In the genomic region with DNA sequence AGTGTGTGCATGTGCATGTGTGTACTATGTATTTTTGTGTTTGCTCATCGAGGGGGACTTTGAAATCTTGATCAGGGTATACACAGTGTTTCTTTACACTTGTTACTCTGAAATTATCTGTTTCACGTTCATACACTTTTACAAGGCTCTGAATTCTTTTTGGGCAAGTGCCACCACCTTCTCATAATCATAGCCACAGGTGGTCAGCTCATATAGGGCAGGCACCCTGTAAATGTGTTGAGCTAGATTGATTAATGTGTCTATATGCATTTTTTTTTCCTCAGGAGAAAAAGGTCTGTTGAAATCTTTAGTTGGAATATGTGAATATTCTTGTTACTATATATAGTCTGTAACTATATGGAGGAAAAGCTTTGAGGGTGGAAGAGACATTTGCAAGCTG, we compare ENCODE assay signal across 1 cellular context.
A peak's percentile ranks its signal among the peaks of the same experiment; 100 is the strongest.
TF ChIP-seq lines count a peak whose summit lies in the region.

No MANE protein-coding gene starts in this region.

TF ChIP-seq in HEK293, 187 proteins besides CTCF, POLR2A, EP300 and RAD21 (continued from another document):
- 0 out of 2 replicates have a peak, but pooled peaks have one; percentile 50 for TF ChIP-seq ZNF423 (tag by site-specific recombination; IDR thresholded peaks at IDR 0.05)
- TF ChIP-seq, protein P1, sequence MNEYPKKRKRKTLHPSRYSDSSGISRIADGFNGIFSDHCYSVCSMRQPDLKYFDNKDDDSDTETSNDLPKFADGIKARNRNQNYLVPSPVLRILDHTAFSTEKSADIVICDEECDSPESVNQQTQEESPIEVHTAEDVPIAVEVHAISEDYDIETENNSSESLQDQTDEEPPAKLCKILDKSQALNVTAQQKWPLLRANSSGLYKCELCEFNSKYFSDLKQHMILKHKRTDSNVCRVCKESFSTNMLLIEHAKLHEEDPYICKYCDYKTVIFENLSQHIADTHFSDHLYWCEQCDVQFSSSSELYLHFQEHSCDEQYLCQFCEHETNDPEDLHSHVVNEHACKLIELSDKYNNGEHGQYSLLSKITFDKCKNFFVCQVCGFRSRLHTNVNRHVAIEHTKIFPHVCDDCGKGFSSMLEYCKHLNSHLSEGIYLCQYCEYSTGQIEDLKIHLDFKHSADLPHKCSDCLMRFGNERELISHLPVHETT (tag by site-specific recombination; IDR thresholded peaks at IDR 0.05) = no peak
- TF ChIP-seq ZNF16 (tag by site-specific recombination; IDR thresholded peaks at IDR 0.05; ENCODE audit: low read depth) = no peak
- no peak for TF ChIP-seq ZNF175 (tag by site-specific recombination; IDR thresholded peaks at IDR 0.05)
- TF ChIP-seq ZNF19 (tag by site-specific recombination; IDR thresholded peaks at IDR 0.05; ENCODE audit: low read depth) = no peak
- TF ChIP-seq ZNF184 (tag by site-specific recombination; IDR thresholded peaks at IDR 0.05) = no peak
- peak; percentile 55 for TF ChIP-seq FEZF1 (tag by site-specific recombination; IDR thresholded peaks at IDR 0.05)
- peak; percentile 58 for TF ChIP-seq SCRT1 (tag by site-specific recombination; IDR thresholded peaks at IDR 0.05; ENCODE audit: borderline replicate concordance)
- no peak for TF ChIP-seq ZBTB8A (tag by site-specific recombination; IDR thresholded peaks at IDR 0.05)
